ENCODE assay signal across 21 cellular contexts in genomic region chr2:200782243-200782642, GRCh38. TPM values are rescaled to one million over a fixed set of nuclear protein-coding genes. Genes with fewer than 3 reads are reported as not detected.
DNase-seq lines count a peak whose midpoint lies in the region; ATAC-seq and TF ChIP-seq lines count a peak whose summit lies in the region.
"Had no signal": no experiment of that assay in that cellular context is flagged by ENCODE, and none has a peak within 500 bp of the region (broad histone marks: within the 10 kb centered on the region; RNA-seq: fewer than 3 reads in every experiment).

No MANE protein-coding gene starts in this region.

- H3K27ac ChIP-seq in PC-9 (peak overlapping the region; percentile 93), epithelial cell of prostate (peak overlapping the region; percentile 74), osteoblast (ENCODE audit: low read depth, low read length) (peak overlapping the region; percentile 17)
- H3K27ac ChIP-seq: BLaER1 treated with 17β-estradiol and CSF1 and Interleukin-3, amounts not matched to agents 10 nM and 100 nM; body of pancreas; SJSA1; uterus had no signal

- TF ChIP-seq CTCF in PC-9 (conservative IDR thresholded peaks at IDR 0.05) (no peak), osteoblast (IDR thresholded peaks at IDR 0.05; ENCODE audit: extremely low read depth, low read depth, low read length) (no peak), GM10248 (IDR thresholded peaks at IDR 0.05; ENCODE audit: control extremely low read depth, extremely low read depth, low read depth, missing control alignments) (no peak)

- H3K4me3 ChIP-seq in PC-9 = no peak overlapping the region
- H3K4me3 ChIP-seq in osteoblast (ENCODE audit: insufficient read depth, low read length) = no peak overlapping the region
- H3K4me3 ChIP-seq: BLaER1 treated with 17β-estradiol and CSF1 and Interleukin-3, amounts not matched to agents 10 nM and 100 nM; body of pancreas; SJSA1; uterus had no signal

- H3K36me3 ChIP-seq in PC-9 (ENCODE audit: low read depth) = no peaks in the 10 kb centered on the region
- H3K36me3 ChIP-seq in osteoblast (ENCODE audit: insufficient read depth, low read length) = no peaks in the 10 kb centered on the region
- H3K36me3 ChIP-seq: SJSA1, uterus had no signal

- intact Hi-C loops in PC-9 (cut with micrococcal nuclease; ENCODE audit: unreplicated experiment) = no loop called here

- BruUV-seq in PC-9 (replicated peaks; lab: Mats Ljungman, UMichigan) = no TSS peak

- H3K79me2 ChIP-seq in PC-9 (ENCODE audit: low read depth) (no peaks in the 10 kb centered on the region), osteoblast (ENCODE audit: insufficient read depth, low read length) (no peaks in the 10 kb centered on the region)

- H3K4me1 ChIP-seq in PC-9 (replicated peaks; ENCODE audit: insufficient read depth) (peaks cover 89% of the 10 kb centered on the region), osteoblast (ENCODE audit: insufficient read depth, low read length) (peaks cover 48% of the 10 kb centered on the region)
- H3K4me1 ChIP-seq: body of pancreas, uterus had no signal

- no peaks in the 10 kb centered on the region for H3K9me2 ChIP-seq in PC-9 (ENCODE audit: insufficient read depth)

- H2AFZ ChIP-seq in PC-9 (no peak overlapping the region), osteoblast (ENCODE audit: low read length) (peak overlapping the region; percentile 43)

- H4K20me1 ChIP-seq in PC-9 (ENCODE audit: insufficient read depth) (no peaks in the 10 kb centered on the region), osteoblast (ENCODE audit: insufficient read depth, low read length) (no peaks in the 10 kb centered on the region)
- H4K20me1 ChIP-seq: BLaER1 treated with 17β-estradiol and CSF1 and Interleukin-3, amounts not matched to agents 10 nM and 100 nM had no signal

- ATAC-seq in GM21360 (IDR thresholded peaks at IDR 0.05; ENCODE audit: unreplicated experiment) = no peak
- ATAC-seq: body of pancreas; stimulated activated effector memory CD8-positive, alpha-beta T cell treated with anti-CD3 and anti-CD28 coated beads, Interleukin-12 subunit alpha, Interleukin-12 subunit beta, amount 100 ng/mL, for 72 hours; T-cell had no signal

- H3F3A ChIP-seq in PC-9 (ENCODE audit: insufficient read depth, low read depth) = peaks cover 55% of the 10 kb centered on the region

- DNase-seq in EH (ENCODE audit: low read depth) (peak; percentile 26), PC-9 (peak; percentile 48 to 60), epithelial cell of prostate (ENCODE audit: low read depth, low spot score) (no peak), osteoblast (ENCODE audit: insufficient read length, low spot score, missing footprints) (no peak), AG08396 (ENCODE audit: low spot score) (no peak), NCI-H2029 (lab: John Stamatoyannopoulos, UW) (no peak), GM10248 (ENCODE audit: extremely low spot score) (no peak)
- DNase-seq: activated CD4-positive, alpha-beta T cell treated with anti-CD3 and anti-CD28 coated beads for 1 hour; activated gamma-delta T cell treated with Interleukin-2 at 50 U/mL for 16 hours; body of pancreas; KBM-7; mesenchymal stem cell; NCI-H146; NCI-H524; stimulated activated CD4-positive, alpha-beta T cell treated with anti-CD3 and anti-CD28 coated beads, Interleukin-2, amount 100 ng/mL, for 48 hours; T-cell; uterus had no signal

- POLR2A ChIA-PET in PC-9 (lab: Charles Lee; ENCODE audit: unreplicated experiment) = no interaction called here
- POLR2A ChIA-PET in GM10248 (lab: Yijun Ruan, JAX) = no interaction called here

- H3K4me2 ChIP-seq in PC-9 (peak overlapping the region; percentile 60), osteoblast (ENCODE audit: insufficient read depth, low read length) (no peak overlapping the region)
- H3K4me2 ChIP-seq: BLaER1 treated with 17β-estradiol and CSF1 and Interleukin-3, amounts not matched to agents 10 nM and 100 nM had no signal

- no peaks in the 10 kb centered on the region for H3K9me3 ChIP-seq in PC-9 (ENCODE audit: insufficient read depth, low read depth)
- no peaks in the 10 kb centered on the region for H3K9me3 ChIP-seq in osteoblast (ENCODE audit: low read depth, low read length)
- H3K9me3 ChIP-seq: BLaER1 treated with 17β-estradiol and CSF1 and Interleukin-3, amounts not matched to agents 10 nM and 100 nM; body of pancreas; SJSA1; uterus had no signal

- H3K27me3 ChIP-seq in PC-9 (ENCODE audit: insufficient read depth, low read depth) (no peaks in the 10 kb centered on the region), osteoblast (ENCODE audit: insufficient read depth, low read length) (no peaks in the 10 kb centered on the region)
- H3K27me3 ChIP-seq: BLaER1 treated with 17β-estradiol and CSF1 and Interleukin-3, amounts not matched to agents 10 nM and 100 nM; body of pancreas; SJSA1; uterus had no signal

- CTCF ChIA-PET in PC-9 (lab: Charles Lee) = no interaction called here
- CTCF ChIA-PET in GM10248 (lab: Yijun Ruan, JAX) = no interaction called here

RNA-seq across cellular contexts. Expression of gene BZW1, which starts 29.5 kb away (rescaled TPM):
- total RNA-seq in PC-9 (2021) (274 and 300 TPM in 2 replicates), osteoblast (590 and 597 TPM in 2 replicates)

Comparison
In these comparisons a context has a peak if more than half of its experiments do, and no peak if none do; other contexts are left out.
1. DNase-seq: peak in EH (single experiment) and PC-9 (2 of 2); none in epithelial cell of prostate (single experiment), osteoblast (single experiment), AG08396 (single experiment), NCI-H2029 (single experiment) and GM10248 (single experiment).
2. H3K27ac ChIP-seq: peak in every context shown above with its lines; median percentile 93 in PC-9; 74 in epithelial cell of prostate; 17 in osteoblast.